Comparison of ENCODE assay signal across 1 cellular context in genomic region chr3:11769704-11770103, GRCh38.
TF ChIP-seq lines count a peak whose summit lies in the region.

No MANE protein-coding gene starts in this region.

TF ChIP-seq in HCT116, 20 proteins besides CTCF, POLR2A, EP300 and RAD21 (continued from another document):
- no peak for TF ChIP-seq ATF3 (IDR thresholded peaks at IDR 0.05)
- no peak for TF ChIP-seq EZH2phosphoT487 (IDR thresholded peaks at IDR 0.05; ENCODE audit: borderline replicate concordance)
- TF ChIP-seq SP1 (IDR thresholded peaks at IDR 0.05; ENCODE audit: low read depth), result no peak
- no peak for TF ChIP-seq SRF (IDR thresholded peaks at IDR 0.05; ENCODE audit: low read depth)
- no peak for TF ChIP-seq ZBTB33 (IDR thresholded peaks at IDR 0.05; ENCODE audit: extremely low read depth, insufficient replicate concordance, low read length)
- no peak for TF ChIP-seq POLR2AphosphoS5 (IDR thresholded peaks at IDR 0.05; ENCODE audit: low read depth, low read length)
- no peak for TF ChIP-seq EZH2 (IDR thresholded peaks at IDR 0.05)
- TF ChIP-seq REST (IDR thresholded peaks at IDR 0.05; ENCODE audit: low read depth), result no peak
- TF ChIP-seq TCF7L2 (IDR thresholded peaks at IDR 0.05; ENCODE audit: borderline replicate concordance, extremely low read depth, insufficient read depth, insufficient read length), result no peak
- TF ChIP-seq CBX3 (IDR thresholded peaks at IDR 0.05; ENCODE audit: low read depth), result no peak
